Comparison of ENCODE assay signal across 8 cellular contexts in genomic region chr5:113678924-113679575, GRCh38.
A peak's percentile ranks its signal among the peaks of the same experiment; 100 is the strongest.
DNase-seq lines count a peak whose midpoint lies in the region; ATAC-seq and TF ChIP-seq lines count a peak whose summit lies in the region.

No MANE protein-coding gene starts in this region.

- DNase-seq in A172 (ENCODE audit: low spot score) (peak; percentile 22), ELR (ENCODE audit: low read depth) (peak; percentile 61), NCI-H446 treated with DMSO at 0.1 percent for 48 hours (lab: John Stamatoyannopoulos, UW) (peak; percentile 10), astrocyte of the hippocampus (ENCODE audit: low read depth, low spot score) (peak; percentile 71), iris pigment epithelial cell (ENCODE audit: low read depth) (peak; percentile 48), thoracic aorta (ENCODE audit: low spot score) (no peak)

- no peak overlapping the region for H3K27ac Mint-ChIP-seq in stimulated activated memory B cell treated with anti-CD40 and anti-IgM and Interleukin-4, amounts not matched to agents 10 μg/mL and 1 μg/mL and 100 μg/mL, for 72 hours

- H3K36me3 Mint-ChIP-seq in stimulated activated memory B cell treated with anti-CD40 and anti-IgM and Interleukin-4, amounts not matched to agents 10 μg/mL and 1 μg/mL and 100 μg/mL, for 72 hours: no peaks in the 10 kb centered on the region

- TF ChIP-seq CTCF in thoracic aorta (IDR thresholded peaks at IDR 0.05): peak; percentile 35

- no peaks in the 10 kb centered on the region for H3K27me3 Mint-ChIP-seq in stimulated activated memory B cell treated with anti-CD40 and anti-IgM and Interleukin-4, amounts not matched to agents 10 μg/mL and 1 μg/mL and 100 μg/mL, for 72 hours

- no peaks in the 10 kb centered on the region for H3K36me3 ChIP-seq in thoracic aorta

- H3K4me1 ChIP-seq in thoracic aorta (ENCODE audit: control insufficient read depth in 1 of 2, low read depth in 2 of 2): no peaks in the 10 kb centered on the region

- peak; percentile 73 for ATAC-seq in HG02884 (IDR thresholded peaks at IDR 0.05; ENCODE audit: unreplicated experiment)
- no peak for ATAC-seq in thoracic aorta (ENCODE audit: insufficient number of reproducible peaks, low FRiP score, low read depth)
- no peak for ATAC-seq in stimulated activated memory B cell treated with anti-CD40 and anti-IgM and Interleukin-4, amounts not matched to agents 10 μg/mL and 1 μg/mL and 100 μg/mL, for 72 hours

- H3K9me3 Mint-ChIP-seq in stimulated activated memory B cell treated with anti-CD40 and anti-IgM and Interleukin-4, amounts not matched to agents 10 μg/mL and 1 μg/mL and 100 μg/mL, for 72 hours: no peaks in the 10 kb centered on the region

- no peaks in the 10 kb centered on the region for H3K27me3 ChIP-seq in thoracic aorta (replicated peaks; ENCODE audit: insufficient read depth)

- no peaks in the 10 kb centered on the region for H3K9me3 ChIP-seq in thoracic aorta

- no peaks in the 10 kb centered on the region for H3K4me1 Mint-ChIP-seq in stimulated activated memory B cell treated with anti-CD40 and anti-IgM and Interleukin-4, amounts not matched to agents 10 μg/mL and 1 μg/mL and 100 μg/mL, for 72 hours

- no peak overlapping the region for H3K27ac ChIP-seq in thoracic aorta

- H3K4me3 ChIP-seq in thoracic aorta: no peak overlapping the region

- H3K4me3 Mint-ChIP-seq in stimulated activated memory B cell treated with anti-CD40 and anti-IgM and Interleukin-4, amounts not matched to agents 10 μg/mL and 1 μg/mL and 100 μg/mL, for 72 hours: no peak overlapping the region
